9 cellular contexts compared by ENCODE assay signal in the genomic region with DNA sequence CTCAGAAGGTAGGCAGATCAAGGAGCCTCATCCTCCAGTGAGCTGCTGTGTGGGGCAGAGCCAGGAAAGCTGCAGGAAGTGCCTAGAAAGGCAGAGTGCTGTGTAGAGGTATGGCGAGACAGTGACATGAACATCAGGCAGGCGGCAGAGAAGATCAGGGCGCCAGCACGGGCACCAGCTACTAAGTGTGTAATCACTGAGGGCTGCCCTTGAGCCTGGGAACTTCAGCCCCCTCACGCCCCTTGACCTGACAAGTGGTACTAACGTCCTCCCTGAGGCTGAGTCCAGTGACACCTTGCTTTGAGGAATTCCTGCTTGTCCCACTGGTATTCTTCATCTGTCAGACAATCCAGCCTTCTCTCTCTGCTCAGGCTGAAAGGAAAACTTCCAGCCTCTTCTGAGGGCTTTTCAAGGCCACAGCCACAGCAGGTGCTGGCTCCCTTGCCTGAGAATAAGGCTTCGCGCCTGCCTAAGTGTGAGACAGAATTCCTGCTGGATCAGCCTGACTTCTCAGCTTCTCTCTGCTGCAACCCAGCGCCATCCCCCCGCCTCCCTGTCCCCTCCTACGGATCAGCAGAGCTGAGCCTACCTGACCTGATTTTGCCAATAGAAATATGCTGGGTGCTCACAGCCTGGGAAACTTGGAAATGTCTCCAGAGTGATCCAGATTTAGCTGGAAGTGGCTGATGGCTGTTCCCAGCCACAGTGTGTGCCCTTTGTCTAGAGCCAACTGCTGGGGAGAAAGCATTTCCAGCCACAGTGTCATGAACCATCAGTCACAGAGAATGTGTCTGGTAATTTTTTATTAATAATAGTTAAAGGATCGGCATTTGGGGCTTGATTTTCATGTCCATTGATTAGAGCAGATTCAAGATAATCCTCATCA.
DNase-seq lines count a peak whose midpoint lies in the region; ATAC-seq and TF ChIP-seq lines count a peak whose summit lies in the region.
"Had no signal": no experiment of that assay in that cellular context is flagged by ENCODE, and none has a peak within 500 bp of the region (broad histone marks: within the 10 kb centered on the region; RNA-seq: fewer than 3 reads in every experiment).

No MANE protein-coding gene starts in this region.

- intact Hi-C loops in cardiac septum (cut with DNase I), result loop anchor here (5.0 kb wide), 1 partner anchor 130 kb away; no protein-coding TSS in a partner anchor

- H3K4me1 ChIP-seq in BLaER1 (peaks cover 74% of the 10 kb centered on the region), RWPE2 (ENCODE audit: insufficient read depth, poor library complexity, severe bottlenecking) (no peaks in the 10 kb centered on the region), parathyroid adenoma (peaks cover 16% of the 10 kb centered on the region)

- peak; percentile 42 for DNase-seq in RWPE2 (ENCODE audit: low spot score)
- DNase-seq in cardiac septum (ENCODE audit: low spot score), result peak; percentile 76
- no peak for DNase-seq in NCI-H345 (lab: John Stamatoyannopoulos, UW)
- DNase-seq in mucosa of gallbladder (ENCODE audit: low spot score), result no peak
- DNase-seq: CD4-positive, CD25-positive, alpha-beta regulatory T cell had no signal

- no peak for TF ChIP-seq CTCF in RWPE2 (IDR thresholded peaks at IDR 0.05; ENCODE audit: poor library complexity, severe bottlenecking)
- TF ChIP-seq CTCF in parathyroid adenoma (IDR thresholded peaks at IDR 0.05), result no peak

- H3K36me3 ChIP-seq in BLaER1 (peaks cover 17% of the 10 kb centered on the region), RWPE2 (ENCODE audit: low read depth) (peaks cover 2% of the 10 kb centered on the region; the same call in 1 of the 2 replicates), parathyroid adenoma (ENCODE audit: control insufficient read depth, insufficient read depth, low read length) (no peaks in the 10 kb centered on the region)

- H3K79me2 ChIP-seq in parathyroid adenoma, result no peaks in the 10 kb centered on the region

- H3K9ac ChIP-seq in BLaER1, result no peak overlapping the region
- H3K9ac ChIP-seq in parathyroid adenoma, result no peak overlapping the region

- H3K4me3 ChIP-seq in BLaER1 (no peak overlapping the region), RWPE2 (ENCODE audit: severe bottlenecking) (no peak overlapping the region), parathyroid adenoma (ENCODE audit: low read depth, low read length) (no peak overlapping the region)

- H3K27ac ChIP-seq in BLaER1 (peak overlapping the region; percentile 80), RWPE2 (ENCODE audit: poor library complexity, severe bottlenecking) (no peak overlapping the region), parathyroid adenoma (peak overlapping the region; percentile 3)

- H3K9me3 ChIP-seq in BLaER1 (no peaks in the 10 kb centered on the region), RWPE2 (ENCODE audit: severe bottlenecking) (no peaks in the 10 kb centered on the region), parathyroid adenoma (ENCODE audit: control insufficient read depth, low read length) (no peaks in the 10 kb centered on the region)

- H4K20me1 ChIP-seq in BLaER1, result no peaks in the 10 kb centered on the region

- H2AFZ ChIP-seq in parathyroid adenoma, result no peak overlapping the region

- H3K27me3 ChIP-seq in BLaER1, result no peaks in the 10 kb centered on the region
- H3K27me3 ChIP-seq in RWPE2 (ENCODE audit: insufficient read depth, poor library complexity, severe bottlenecking), result no peaks in the 10 kb centered on the region
- no peaks in the 10 kb centered on the region for H3K27me3 ChIP-seq in parathyroid adenoma (ENCODE audit: control insufficient read depth, insufficient read depth, low read length)

- ATAC-seq in RWPE2 (ENCODE audit: low read depth) (no peak), GM21576 (IDR thresholded peaks at IDR 0.05; ENCODE audit: unreplicated experiment) (no peak), HG02885 (IDR thresholded peaks at IDR 0.05; ENCODE audit: poor library complexity, unreplicated experiment) (no peak)

- peak overlapping the region; percentile 71 for H3K4me2 ChIP-seq in BLaER1
- H3K4me2 ChIP-seq in parathyroid adenoma (ENCODE audit: low read length), result no peak overlapping the region

Comparison
In these comparisons a context has a peak if more than half of its experiments do, and no peak if none do; other contexts are left out.
1. DNase-seq: peak in RWPE2 (single experiment) and cardiac septum (single experiment); none in NCI-H345 (single experiment) and mucosa of gallbladder (single experiment).